In the genomic region with DNA sequence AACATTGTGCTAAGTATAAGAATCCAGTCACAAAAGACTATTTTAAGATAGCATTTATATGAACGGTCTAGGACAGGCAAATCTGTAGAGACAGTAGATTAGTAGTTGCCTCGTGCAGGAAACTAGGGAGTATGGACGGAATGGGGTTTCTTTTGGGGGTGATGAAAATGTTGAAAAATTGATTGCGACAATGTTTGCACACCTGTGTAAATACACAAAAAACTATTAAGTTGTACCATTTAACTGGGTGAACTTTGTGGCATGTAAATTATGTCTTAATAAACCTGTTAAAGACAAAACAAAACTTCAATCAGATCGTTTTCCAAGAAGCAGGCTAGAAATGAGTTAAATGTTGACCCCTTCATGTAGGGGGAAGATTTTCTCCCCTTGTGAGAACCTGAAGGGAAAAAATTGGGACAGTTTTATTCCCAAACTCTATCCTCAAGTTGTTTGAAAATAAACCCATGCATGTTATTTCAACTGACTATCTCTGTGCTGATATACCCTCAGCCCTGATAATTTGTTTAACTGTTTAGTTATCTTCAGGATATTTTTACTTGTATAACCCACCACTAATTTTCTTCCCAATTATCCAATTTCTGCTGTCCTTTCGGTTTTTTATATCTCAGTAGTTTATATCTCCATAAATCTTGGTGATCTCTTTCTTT, we compare ENCODE assay signal across 1 cellular context.
TF ChIP-seq lines count a peak whose summit lies in the region.

No MANE protein-coding gene starts in this region.

TF ChIP-seq in WTC11, 78 proteins besides CTCF, POLR2A, EP300 and RAD21 (continued from another document):
- TF ChIP-seq, protein P1, sequence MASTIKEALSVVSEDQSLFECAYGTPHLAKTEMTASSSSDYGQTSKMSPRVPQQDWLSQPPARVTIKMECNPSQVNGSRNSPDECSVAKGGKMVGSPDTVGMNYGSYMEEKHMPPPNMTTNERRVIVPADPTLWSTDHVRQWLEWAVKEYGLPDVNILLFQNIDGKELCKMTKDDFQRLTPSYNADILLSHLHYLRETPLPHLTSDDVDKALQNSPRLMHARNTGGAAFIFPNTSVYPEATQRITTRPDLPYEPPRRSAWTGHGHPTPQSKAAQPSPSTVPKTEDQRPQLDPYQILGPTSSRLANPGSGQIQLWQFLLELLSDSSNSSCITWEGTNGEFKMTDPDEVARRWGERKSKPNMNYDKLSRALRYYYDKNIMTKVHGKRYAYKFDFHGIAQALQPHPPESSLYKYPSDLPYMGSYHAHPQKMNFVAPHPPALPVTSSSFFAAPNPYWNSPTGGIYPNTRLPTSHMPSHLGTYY (CRISPR knock-in tag; IDR thresholded peaks at IDR 0.05): no peak
- TF ChIP-seq ZNF219 (CRISPR knock-in tag; IDR thresholded peaks at IDR 0.05; ENCODE audit: borderline replicate concordance) (no peak), FOXP1 (CRISPR knock-in tag; IDR thresholded peaks at IDR 0.05; ENCODE audit: borderline replicate concordance) (no peak), PRRX2 (CRISPR knock-in tag; IDR thresholded peaks at IDR 0.05) (no peak), USF2 (CRISPR knock-in tag; IDR thresholded peaks at IDR 0.05) (no peak), GRHL2 (CRISPR knock-in tag; IDR thresholded peaks at IDR 0.05; ENCODE audit: insufficient replicate concordance, severe bottlenecking) (no peak), CBFB (CRISPR knock-in tag; IDR thresholded peaks at IDR 0.05; ENCODE audit: low read depth) (no peak), NR1H2 (CRISPR knock-in tag; IDR thresholded peaks at IDR 0.05) (no peak)
- TF ChIP-seq, protein P2, sequence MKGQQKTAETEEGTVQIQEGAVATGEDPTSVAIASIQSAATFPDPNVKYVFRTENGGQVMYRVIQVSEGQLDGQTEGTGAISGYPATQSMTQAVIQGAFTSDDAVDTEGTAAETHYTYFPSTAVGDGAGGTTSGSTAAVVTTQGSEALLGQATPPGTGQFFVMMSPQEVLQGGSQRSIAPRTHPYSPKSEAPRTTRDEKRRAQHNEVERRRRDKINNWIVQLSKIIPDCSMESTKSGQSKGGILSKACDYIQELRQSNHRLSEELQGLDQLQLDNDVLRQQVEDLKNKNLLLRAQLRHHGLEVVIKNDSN (CRISPR knock-in tag; IDR thresholded peaks at IDR 0.05): no peak
- TF ChIP-seq, protein P3, sequence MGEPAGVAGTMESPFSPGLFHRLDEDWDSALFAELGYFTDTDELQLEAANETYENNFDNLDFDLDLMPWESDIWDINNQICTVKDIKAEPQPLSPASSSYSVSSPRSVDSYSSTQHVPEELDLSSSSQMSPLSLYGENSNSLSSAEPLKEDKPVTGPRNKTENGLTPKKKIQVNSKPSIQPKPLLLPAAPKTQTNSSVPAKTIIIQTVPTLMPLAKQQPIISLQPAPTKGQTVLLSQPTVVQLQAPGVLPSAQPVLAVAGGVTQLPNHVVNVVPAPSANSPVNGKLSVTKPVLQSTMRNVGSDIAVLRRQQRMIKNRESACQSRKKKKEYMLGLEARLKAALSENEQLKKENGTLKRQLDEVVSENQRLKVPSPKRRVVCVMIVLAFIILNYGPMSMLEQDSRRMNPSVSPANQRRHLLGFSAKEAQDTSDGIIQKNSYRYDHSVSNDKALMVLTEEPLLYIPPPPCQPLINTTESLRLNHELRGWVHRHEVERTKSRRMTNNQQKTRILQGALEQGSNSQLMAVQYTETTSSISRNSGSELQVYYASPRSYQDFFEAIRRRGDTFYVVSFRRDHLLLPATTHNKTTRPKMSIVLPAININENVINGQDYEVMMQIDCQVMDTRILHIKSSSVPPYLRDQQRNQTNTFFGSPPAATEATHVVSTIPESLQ (CRISPR knock-in tag; IDR thresholded peaks at IDR 0.05): no peak
